In the genomic region with DNA sequence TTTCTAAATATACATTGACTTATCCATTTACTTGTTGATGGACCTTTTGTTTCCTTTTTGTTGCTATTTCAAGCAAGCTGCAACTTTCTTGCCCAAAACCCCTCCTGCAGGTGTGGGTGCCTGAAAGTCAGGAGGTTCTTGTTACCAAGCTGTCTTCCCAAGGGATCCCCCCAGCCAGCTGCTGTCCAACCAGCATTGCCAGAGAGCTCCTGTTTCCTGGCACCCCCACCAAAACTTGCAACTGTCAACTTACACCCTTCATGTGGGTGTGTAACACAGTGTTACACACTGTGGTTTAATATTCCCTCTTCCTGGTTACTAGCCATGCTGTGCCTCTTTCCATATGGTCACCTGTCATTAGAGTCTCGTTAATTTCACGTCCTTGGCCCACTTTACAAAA, we compare ENCODE assay signal across 25 cellular contexts. TPM values are rescaled to one million over a fixed set of nuclear protein-coding genes. Genes with fewer than 3 reads are reported as not detected.
"Had no signal": no experiment of that assay in that cellular context is flagged by ENCODE, and none has a peak within 500 bp of the region (broad histone marks: within the 10 kb centered on the region; RNA-seq: fewer than 3 reads in every experiment).

No MANE protein-coding gene starts in this region.

- H3K9me3 ChIP-seq: adrenal gland, esophagus squamous epithelium, suprapubic skin, transverse colon, uterus had no signal

- H3K4me3 ChIP-seq: adrenal gland, esophagus squamous epithelium, hepatocyte, lung, suprapubic skin, transverse colon, uterus had no signal

- H3K4me3 Mint-ChIP-seq: activated naive CD4-positive, alpha-beta T cell treated with anti-CD3 and anti-CD28 coated beads, Interleukin-2, amount 50 U/mL, for 24 hours; activated T-cell treated with anti-CD3 and anti-CD28 coated beads, Interleukin-2, amount 50 U/mL, for 72 hours; effector memory CD8-positive, alpha-beta T cell; mesothelial cell of epicardium; nephron progenitor cell; stimulated activated naive CD8-positive, alpha-beta T cell treated with anti-CD3 and anti-CD28 coated beads, Interleukin-15, amount 100 ng/mL, for 72 hours had no signal

- H3K36me3 ChIP-seq: adrenal gland, esophagus squamous epithelium, suprapubic skin, transverse colon, uterus, WERI-Rb-1 had no signal

- H3K27ac ChIP-seq: adrenal gland, esophagus squamous epithelium, hepatocyte, suprapubic skin, transverse colon, uterus, WERI-Rb-1 had no signal

- DNase-seq: activated CD4-positive, alpha-beta T cell treated with anti-CD3 and anti-CD28 coated beads, Interleukin-2, amount 50 U/mL, for 4 hours; activated gamma-delta T cell; activated T-cell treated with anti-CD3 and anti-CD28 coated beads, Interleukin-2, amount 50 U/mL, for 72 hours; adrenal gland; dermis blood vessel endothelial cell; effector memory CD8-positive, alpha-beta T cell; esophagus squamous epithelium; nephron progenitor cell; nucleus accumbens; stimulated activated naive CD8-positive, alpha-beta T cell treated with anti-CD3 and anti-CD28 coated beads, Interleukin-15, amount 100 ng/mL, for 72 hours; transverse colon; uterus; WERI-Rb-1 had no signal

- H3K4me1 Mint-ChIP-seq: mesothelial cell of epicardium, nephron progenitor cell had no signal

- H3K27me3 Mint-ChIP-seq: effector memory CD8-positive, alpha-beta T cell had no signal

- H3K9me3 Mint-ChIP-seq: activated naive CD4-positive, alpha-beta T cell treated with anti-CD3 and anti-CD28 coated beads, Interleukin-2, amount 50 U/mL, for 24 hours; effector memory CD8-positive, alpha-beta T cell had no signal

- H3K4me1 ChIP-seq: adrenal gland, uterus had no signal

- H3K27ac Mint-ChIP-seq: activated naive CD4-positive, alpha-beta T cell treated with anti-CD3 and anti-CD28 coated beads, Interleukin-2, amount 50 U/mL, for 24 hours; activated T-cell treated with anti-CD3 and anti-CD28 coated beads, Interleukin-2, amount 50 U/mL, for 72 hours; mesothelial cell of epicardium; nephron progenitor cell; stimulated activated naive CD8-positive, alpha-beta T cell treated with anti-CD3 and anti-CD28 coated beads, Interleukin-15, amount 100 ng/mL, for 72 hours had no signal

- H3K27me3 ChIP-seq: hepatocyte, transverse colon, uterus had no signal

- H3K36me3 Mint-ChIP-seq: activated naive CD4-positive, alpha-beta T cell treated with anti-CD3 and anti-CD28 coated beads, Interleukin-2, amount 50 U/mL, for 24 hours; mesothelial cell of epicardium had no signal

- ATAC-seq: activated T-cell treated with anti-CD3 and anti-CD28 coated beads, Interleukin-2, amount 50 U/mL, for 72 hours; effector memory CD8-positive, alpha-beta T cell; left lobe of liver; stimulated activated naive CD8-positive, alpha-beta T cell treated with anti-CD3 and anti-CD28 coated beads, Interleukin-15, amount 100 ng/mL, for 72 hours had no signal

RNA-seq across cellular contexts. Expression of gene KRTAP5-1, which starts 1.6 kb away (rescaled TPM):
- total RNA-seq: activated CD8-positive, alpha-beta memory T cell treated with anti-CD3 and anti-CD28 coated beads for 36 hours; activated T-cell treated with anti-CD3 and anti-CD28 coated beads, Interleukin-2, amount 50 U/mL, for 72 hours; adrenal gland; cerebellum; dermis blood vessel endothelial cell; esophagus squamous epithelium; fibroblast of villous mesenchyme; glomerular endothelial cell; hepatocyte; left lobe of liver; lung; mesothelial cell of epicardium; skeletal muscle tissue; T-helper 2 cell treated with Interferon-gamma antibody and Interleukin-4, amounts not matched to agents 100 ng/mL and 5 ng/mL, for 36 hours; transverse colon; uterus had no signal
- polyA plus RNA-seq: hepatocyte, lung had no signal

RNA-seq across cellular contexts. Expression of gene KRTAP5-2, which starts 11.4 kb away (rescaled TPM):
- total RNA-seq: activated CD8-positive, alpha-beta memory T cell treated with anti-CD3 and anti-CD28 coated beads for 36 hours; activated T-cell treated with anti-CD3 and anti-CD28 coated beads, Interleukin-2, amount 50 U/mL, for 72 hours; adrenal gland; cerebellum; dermis blood vessel endothelial cell; esophagus squamous epithelium; fibroblast of villous mesenchyme; glomerular endothelial cell; hepatocyte; left lobe of liver; lung; mesothelial cell of epicardium; skeletal muscle tissue; T-helper 2 cell treated with Interferon-gamma antibody and Interleukin-4, amounts not matched to agents 100 ng/mL and 5 ng/mL, for 36 hours; transverse colon; uterus had no signal
- polyA plus RNA-seq: adrenal gland, hepatocyte had no signal

RNA-seq across cellular contexts. Expression of gene KRTAP5-3, which starts 21.6 kb away (rescaled TPM):
- total RNA-seq: activated CD8-positive, alpha-beta memory T cell treated with anti-CD3 and anti-CD28 coated beads for 36 hours; activated T-cell treated with anti-CD3 and anti-CD28 coated beads, Interleukin-2, amount 50 U/mL, for 72 hours; adrenal gland; cerebellum; dermis blood vessel endothelial cell; esophagus squamous epithelium; fibroblast of villous mesenchyme; glomerular endothelial cell; hepatocyte; left lobe of liver; lung; mesothelial cell of epicardium; skeletal muscle tissue; T-helper 2 cell treated with Interferon-gamma antibody and Interleukin-4, amounts not matched to agents 100 ng/mL and 5 ng/mL, for 36 hours; transverse colon; uterus had no signal
- polyA plus RNA-seq: adrenal gland, hepatocyte, lung had no signal

RNA-seq across cellular contexts. Expression of gene KRTAP5-4, which starts 35.2 kb away (rescaled TPM):
- total RNA-seq: activated CD8-positive, alpha-beta memory T cell treated with anti-CD3 and anti-CD28 coated beads for 36 hours; activated T-cell treated with anti-CD3 and anti-CD28 coated beads, Interleukin-2, amount 50 U/mL, for 72 hours; adrenal gland; cerebellum; dermis blood vessel endothelial cell; esophagus squamous epithelium; fibroblast of villous mesenchyme; glomerular endothelial cell; hepatocyte; left lobe of liver; lung; mesothelial cell of epicardium; skeletal muscle tissue; T-helper 2 cell treated with Interferon-gamma antibody and Interleukin-4, amounts not matched to agents 100 ng/mL and 5 ng/mL, for 36 hours; transverse colon; uterus had no signal
- polyA plus RNA-seq: adrenal gland, hepatocyte, lung had no signal
